In genomic region chr6:115899883-115900282, GRCh38 we compare ENCODE assay signal across 20 cellular contexts.
A peak's percentile ranks its signal among the peaks of the same experiment; 100 is the strongest.
DNase-seq lines count a peak whose midpoint lies in the region; ATAC-seq, FAIRE-seq and TF ChIP-seq lines count a peak whose summit lies in the region.
"Had no signal": no experiment of that assay in that cellular context is flagged by ENCODE, and none has a peak within 500 bp of the region (broad histone marks: within the 10 kb centered on the region; RNA-seq: fewer than 3 reads in every experiment).

No MANE protein-coding gene starts in this region.

- no peaks in the 10 kb centered on the region for H3K9me3 Mint-ChIP-seq in astrocyte (ENCODE audit: unreplicated experiment)
- H3K9me3 Mint-ChIP-seq: activated T-helper 1 cell treated with anti-CD3 and anti-CD28 coated beads, Interleukin-12 subunit alpha, Interleukin-12 subunit beta, Interleukin-2, Interleukin-4 antibody, amounts not matched to agents 30 ng/mL and 10 ng/mL and 1 ng/mL, durations not matched to agents 14 hours and 24 hours and 36 hours had no signal

- H3K4me2 ChIP-seq in astrocyte (ENCODE audit: low read length) = no peak overlapping the region
- H3K4me2 ChIP-seq: hepatocyte had no signal

- H3K27ac Mint-ChIP-seq in astrocyte (ENCODE audit: unreplicated experiment) = peak overlapping the region; percentile 87
- H3K27ac Mint-ChIP-seq: activated T-helper 1 cell treated with anti-CD3 and anti-CD28 coated beads, Interleukin-12 subunit alpha, Interleukin-12 subunit beta, Interleukin-2, Interleukin-4 antibody, amounts not matched to agents 30 ng/mL and 10 ng/mL and 1 ng/mL, durations not matched to agents 14 hours and 24 hours and 36 hours had no signal

- no peaks in the 10 kb centered on the region for H4K20me1 ChIP-seq in astrocyte (ENCODE audit: insufficient read depth, low read length)

- FAIRE-seq in astrocyte (lab: Jason Lieb, UNC) (no peak), urothelium cell line (lab: Jason Lieb, UNC) (no peak)
- FAIRE-seq: K562 had no signal

- no peaks in the 10 kb centered on the region for H3K36me3 ChIP-seq in astrocyte (ENCODE audit: insufficient read depth, low read length)
- H3K36me3 ChIP-seq in tibial artery = no peaks in the 10 kb centered on the region
- H3K36me3 ChIP-seq: WERI-Rb-1 had no signal

- peaks cover 5% of the 10 kb centered on the region for H3K4me1 ChIP-seq in astrocyte (ENCODE audit: insufficient read depth, low read length)
- H3K4me1 ChIP-seq in tibial artery = no peaks in the 10 kb centered on the region

- no peak overlapping the region for H3K9ac ChIP-seq in astrocyte (ENCODE audit: low read length)

- H3K4me3 ChIP-seq in astrocyte (ENCODE audit: insufficient read depth, low read depth, low read length) = no peak overlapping the region
- H3K4me3 ChIP-seq in tibial artery = no peak overlapping the region
- H3K4me3 ChIP-seq: hepatocyte, K562 had no signal

- H3K79me2 ChIP-seq in astrocyte (ENCODE audit: insufficient read depth, low read length) = no peaks in the 10 kb centered on the region
- H3K79me2 ChIP-seq: hepatocyte had no signal

- no peaks in the 10 kb centered on the region for H3K36me3 Mint-ChIP-seq in astrocyte (ENCODE audit: low read depth, unreplicated experiment)

- TF ChIP-seq CTCF in astrocyte (IDR thresholded peaks at IDR 0.05; ENCODE audit: insufficient read depth, low read depth, low read length) = no peak
- no peak for TF ChIP-seq CTCF in tibial artery (IDR thresholded peaks at IDR 0.05)

- ATAC-seq in GM18907 (IDR thresholded peaks at IDR 0.05; ENCODE audit: unreplicated experiment) = peak; percentile 62
- peak; percentile 55 for ATAC-seq in GM21723 (IDR thresholded peaks at IDR 0.05; ENCODE audit: unreplicated experiment)
- ATAC-seq in HG03520 (IDR thresholded peaks at IDR 0.05; ENCODE audit: unreplicated experiment) = peak; percentile 52
- ATAC-seq in GM19328 (IDR thresholded peaks at IDR 0.05; ENCODE audit: unreplicated experiment) = no peak
- ATAC-seq: K562, SK-N-SH treated with all-trans-retinoic acid at 6 μM for 48 hours had no signal

- no peak for DNase-seq in astrocyte (ENCODE audit: low read depth)
- DNase-seq in urothelium cell line (ENCODE audit: low spot score) = no peak
- no peak for DNase-seq in GDM1 (lab: John Stamatoyannopoulos, UW)
- DNase-seq in tibial artery = no peak
- DNase-seq: AML-193; Calu3; caudate nucleus; NCI-H1436; NCI-H446 treated with DMSO at 0.1 percent for 48 hours; stimulated activated CD4-positive, alpha-beta T cell treated with anti-CD3 and anti-CD28 coated beads, Interleukin-2, amount 100 ng/mL, for 48 hours; WERI-Rb-1 had no signal

- no peak overlapping the region for H3K4me3 Mint-ChIP-seq in astrocyte (ENCODE audit: unreplicated experiment)
- H3K4me3 Mint-ChIP-seq: activated T-helper 1 cell treated with anti-CD3 and anti-CD28 coated beads, Interleukin-12 subunit alpha, Interleukin-12 subunit beta, Interleukin-2, Interleukin-4 antibody, amounts not matched to agents 30 ng/mL and 10 ng/mL and 1 ng/mL, durations not matched to agents 14 hours and 24 hours and 36 hours had no signal

- H3K27me3 Mint-ChIP-seq in astrocyte (ENCODE audit: low read depth, unreplicated experiment) = no peaks in the 10 kb centered on the region

- no peaks in the 10 kb centered on the region for H3K27me3 ChIP-seq in astrocyte (ENCODE audit: insufficient read depth, low read length)
- no peaks in the 10 kb centered on the region for H3K27me3 ChIP-seq in tibial artery
- H3K27me3 ChIP-seq: hepatocyte had no signal

- intact Hi-C loops in tibial artery (cut with DNase I; ENCODE audit: low total_unique reads) = no loop called here

- no peak overlapping the region for H2AFZ ChIP-seq in astrocyte (ENCODE audit: low read depth, low read length)
- H2AFZ ChIP-seq: hepatocyte had no signal

- H3K27ac ChIP-seq in astrocyte (ENCODE audit: low read depth, low read length) (no peak overlapping the region), tibial artery (no peak overlapping the region)
- H3K27ac ChIP-seq: hepatocyte, HL-60, WERI-Rb-1 had no signal

- H3K9me3 ChIP-seq in astrocyte (ENCODE audit: insufficient read depth, low read depth, low read length) (no peaks in the 10 kb centered on the region), tibial artery (no peaks in the 10 kb centered on the region)

- H3K4me1 Mint-ChIP-seq in astrocyte (ENCODE audit: low read depth, unreplicated experiment) = peaks cover 44% of the 10 kb centered on the region
